24 cellular contexts compared by ENCODE assay signal in genomic region chr12:68891141-68891540, GRCh38. TPM values are rescaled to one million over a fixed set of nuclear protein-coding genes. Genes with fewer than 3 reads are reported as not detected.
DNase-seq lines count a peak whose midpoint lies in the region; ATAC-seq, FAIRE-seq and TF ChIP-seq lines count a peak whose summit lies in the region.
"Had no signal": no experiment of that assay in that cellular context is flagged by ENCODE, and none has a peak within 500 bp of the region (broad histone marks: within the 10 kb centered on the region; RNA-seq: fewer than 3 reads in every experiment).

No MANE protein-coding gene starts in this region.

- peak overlapping the region; percentile 3 for H3K27ac Mint-ChIP-seq in memory B cell
- H3K27ac Mint-ChIP-seq: B cell; CD8-positive, alpha-beta T cell; HFFc6 had no signal

- H3K27me3 ChIP-seq in left ventricle myocardium inferior (ENCODE audit: low read depth), result no peaks in the 10 kb centered on the region
- peaks cover 5 to 12% of the 10 kb centered on the region in 2 experiments; a peak in 3 of 5 replicates for H3K27me3 ChIP-seq in K562 (ENCODE audit: control insufficient read depth in 2 of 2, insufficient read depth in 2 of 2, low read length in 2 of 2)

- no peak overlapping the region for H3K4me3 Mint-ChIP-seq in memory B cell
- H3K4me3 Mint-ChIP-seq: B cell; CD8-positive, alpha-beta T cell; HFFc6 had no signal

- CTCF ChIA-PET in K562 (lab: Yijun Ruan, JAX; ENCODE audit: low intra/inter-chr PET ratio), result no interaction called here

- H3K36me3 ChIP-seq in left ventricle myocardium inferior (no peaks in the 10 kb centered on the region), K562 (ENCODE audit: control insufficient read depth, insufficient read depth, low read length) (no peaks in the 10 kb centered on the region)
- H3K36me3 ChIP-seq: HAP-1 had no signal

- no peaks in the 10 kb centered on the region for H4K20me1 ChIP-seq in K562 (replicated peaks; ENCODE audit: control insufficient read depth, insufficient read depth, low read length)

- TF ChIP-seq CTCF in left ventricle myocardium inferior (IDR thresholded peaks at IDR 0.05; ENCODE audit: borderline replicate concordance) (no peak), K562 (IDR thresholded peaks at IDR 0.05 in 2 of 3, conservative IDR thresholded peaks at IDR 0.05 in 1 of 3; ENCODE audit: insufficient read depth in 2 of 3, low read depth in 1 of 3, low read length in 3 of 3) (no peak)

- peak overlapping the region; percentile 53 for H2AFZ ChIP-seq in K562 (ENCODE audit: low read depth, low read length)

- TF ChIP-seq POLR2A in K562 (conservative IDR thresholded peaks at IDR 0.05), result no peak

- no peaks in the 10 kb centered on the region for H3K9me3 Mint-ChIP-seq in memory B cell
- H3K9me3 Mint-ChIP-seq: CD8-positive, alpha-beta T cell; HFFc6 had no signal

- no peak for TF ChIP-seq EP300 in K562 (IDR thresholded peaks at IDR 0.05; ENCODE audit: low read length)

- no peaks in the 10 kb centered on the region for H3K9me1 ChIP-seq in K562 (ENCODE audit: control insufficient read depth, insufficient read depth, low read length)

- no peak for FAIRE-seq in K562 (lab: Jason Lieb, UNC)
- FAIRE-seq: D721Med, GM12892, GM19239, H1 had no signal

- no TSS peak for BruUV-seq in K562 (replicated peaks; lab: Mats Ljungman, UMichigan)

- no peaks in the 10 kb centered on the region for H3K79me2 ChIP-seq in K562 (ENCODE audit: control insufficient read depth, insufficient read depth, low read length)

- H3K4me1 Mint-ChIP-seq in memory B cell, result peaks cover 19% of the 10 kb centered on the region

- H3K4me1 ChIP-seq in left ventricle myocardium inferior (no peaks in the 10 kb centered on the region), K562 (replicated peaks in 1 of 2; ENCODE audit: control insufficient read depth in 2 of 2, insufficient read depth in 2 of 2, low read length in 2 of 2) (no peaks in the 10 kb centered on the region)
- H3K4me1 ChIP-seq: HAP-1 had no signal

- no peak for TF ChIP-seq RAD21 in K562 (CRISPR knock-in tag; conservative IDR thresholded peaks at IDR 0.05 in 1 of 2, IDR thresholded peaks at IDR 0.05 in 1 of 2)

- POLR2A ChIA-PET in K562 (lab: Yijun Ruan, JAX), result interaction anchor here (0.7 to 1.1 kb wide), 3 partner anchors 9 to 242 kb away, joined by 3 read pairs; no protein-coding TSS in a partner anchor

- peak overlapping the region; percentile 43 for H3K27ac ChIP-seq in left ventricle myocardium inferior (replicated peaks)
- H3K27ac ChIP-seq in K562 (ENCODE audit: extremely low read depth, low read depth, low read length), result no peak overlapping the region
- H3K27ac ChIP-seq: C4-2B had no signal

- DNase-seq in left ventricle myocardium inferior, result no peak
- DNase-seq in left cardiac atrium, result no peak
- DNase-seq in K562 (ENCODE audit: extremely low read depth in 1 of 4, low spot score in 3 of 4), result no peak
- no peak for DNase-seq in memory B cell (ENCODE audit: low spot score in 2 of 2)
- DNase-seq in NCI-H226, result no peak
- DNase-seq in effector CD8-positive, alpha-beta T cell (lab: John Stamatoyannopoulos, UW), result no peak
- no peak for DNase-seq in HCEC 1CT
- DNase-seq: ACHN; CD8-positive, alpha-beta T cell; COR-L47; DMS153; DMS79 treated with DMSO at 0.1 percent for 48 hours; GDM1; HFFc6 had no signal

- H3K9me3 ChIP-seq in left ventricle myocardium inferior (replicated peaks) (no peaks in the 10 kb centered on the region), K562 (replicated peaks; ENCODE audit: control insufficient read depth, insufficient read depth, low read depth, low read length) (no peaks in the 10 kb centered on the region)
- H3K9me3 ChIP-seq: HAP-1 had no signal

- ATAC-seq in left cardiac atrium (no peak), K562 (no peak), memory B cell (ENCODE audit: low read depth) (no peak), GM21360 (IDR thresholded peaks at IDR 0.05; ENCODE audit: unreplicated experiment) (no peak)
- ATAC-seq: CD8-positive, alpha-beta T cell had no signal

- in situ Hi-C loops in K562 (cut with MboI), result no loop called here

- H3K4me3 ChIP-seq in left ventricle myocardium inferior, result no peak overlapping the region
- H3K4me3 ChIP-seq in K562, result no peak overlapping the region
- H3K4me3 ChIP-seq: HAP-1 had no signal

- no peaks in the 10 kb centered on the region for H3K27me3 Mint-ChIP-seq in memory B cell
- H3K27me3 Mint-ChIP-seq: B cell had no signal

- 9% methylated on average over 6 of the region's 6 CpGs for WGBS in K562 (ENCODE audit: insufficient coverage, low coverage, missing lambda C conversion rate)

- no peak overlapping the region for H3K4me2 ChIP-seq in K562 (ENCODE audit: insufficient read depth, low read length)

- H3K36me3 Mint-ChIP-seq in memory B cell, result no peaks in the 10 kb centered on the region
- H3K36me3 Mint-ChIP-seq: CD8-positive, alpha-beta T cell had no signal

- intact Hi-C loops in left ventricle myocardium inferior (cut with micrococcal nuclease) (no loop called here), left cardiac atrium (cut with DNase I) (no loop called here), K562 (cut with micrococcal nuclease) (no loop called here)

- H3K9ac ChIP-seq in K562 (ENCODE audit: insufficient read depth in 1 of 2, low read depth in 2 of 2, low read length in 2 of 2), result no peak overlapping the region

TF ChIP-seq in K562, 482 proteins besides CTCF, POLR2A, EP300 and RAD21:
- TF ChIP-seq ZNF764 (CRISPR knock-in tag; IDR thresholded peaks at IDR 0.05; ENCODE audit: low read depth), result no peak
- no peak for TF ChIP-seq KLF6 (CRISPR knock-in tag; IDR thresholded peaks at IDR 0.05; ENCODE audit: borderline replicate concordance)
- no peak for TF ChIP-seq HMG20B (CRISPR knock-in tag; IDR thresholded peaks at IDR 0.05)
- TF ChIP-seq, protein P1, sequence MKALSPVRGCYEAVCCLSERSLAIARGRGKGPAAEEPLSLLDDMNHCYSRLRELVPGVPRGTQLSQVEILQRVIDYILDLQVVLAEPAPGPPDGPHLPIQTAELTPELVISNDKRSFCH (CRISPR knock-in tag; IDR thresholded peaks at IDR 0.05), result no peak
- TF ChIP-seq, protein P1 (tag; IDR thresholded peaks at IDR 0.05), result no peak
- no peak for TF ChIP-seq NUFIP1 (IDR thresholded peaks at IDR 0.05; ENCODE audit: partially characterized antibody)
- no peak for TF ChIP-seq FOS (IDR thresholded peaks at IDR 0.05; ENCODE audit: extremely low read depth, insufficient read length)
- TF ChIP-seq FOXM1 (IDR thresholded peaks at IDR 0.05; ENCODE audit: low read depth), result no peak
- TF ChIP-seq FOXM1 (CRISPR knock-in tag; IDR thresholded peaks at IDR 0.05; ENCODE audit: low read depth), result no peak
- TF ChIP-seq, protein P2, sequence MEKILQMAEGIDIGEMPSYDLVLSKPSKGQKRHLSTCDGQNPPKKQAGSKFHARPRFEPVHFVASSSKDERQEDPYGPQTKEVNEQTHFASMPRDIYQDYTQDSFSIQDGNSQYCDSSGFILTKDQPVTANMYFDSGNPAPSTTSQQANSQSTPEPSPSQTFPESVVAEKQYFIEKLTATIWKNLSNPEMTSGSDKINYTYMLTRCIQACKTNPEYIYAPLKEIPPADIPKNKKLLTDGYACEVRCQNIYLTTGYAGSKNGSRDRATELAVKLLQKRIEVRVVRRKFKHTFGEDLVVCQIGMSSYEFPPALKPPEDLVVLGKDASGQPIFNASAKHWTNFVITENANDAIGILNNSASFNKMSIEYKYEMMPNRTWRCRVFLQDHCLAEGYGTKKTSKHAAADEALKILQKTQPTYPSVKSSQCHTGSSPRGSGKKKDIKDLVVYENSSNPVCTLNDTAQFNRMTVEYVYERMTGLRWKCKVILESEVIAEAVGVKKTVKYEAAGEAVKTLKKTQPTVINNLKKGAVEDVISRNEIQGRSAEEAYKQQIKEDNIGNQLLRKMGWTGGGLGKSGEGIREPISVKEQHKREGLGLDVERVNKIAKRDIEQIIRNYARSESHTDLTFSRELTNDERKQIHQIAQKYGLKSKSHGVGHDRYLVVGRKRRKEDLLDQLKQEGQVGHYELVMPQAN (IDR thresholded peaks at IDR 0.05; ENCODE audit: borderline replicate concordance), result no peak
- TF ChIP-seq TARDBP (IDR thresholded peaks at IDR 0.05), result no peak
- no peak for TF ChIP-seq JUND (IDR thresholded peaks at IDR 0.05; ENCODE audit: borderline replicate concordance, low read depth, low read length)
- TF ChIP-seq JUND (tag; IDR thresholded peaks at IDR 0.05; ENCODE audit: borderline replicate concordance, low read depth, low read length), result no peak

RNA-seq across cellular contexts. Expression of gene CPM, which starts 41.8 kb away (rescaled TPM):
- total RNA-seq in left ventricle myocardium inferior, result 6.3 TPM
- total RNA-seq in left cardiac atrium, result 10 to 100 TPM; 18.4 to 35.0 TPM
- total RNA-seq in K562 (2011; cell fraction: chromatin; rRNA removed; ENCODE audit: low replicate concordance), result not detected in 2 replicates
- total RNA-seq in K562 (2011; cell fraction: nucleolus; rRNA removed), result not detected in 2 replicates
- total RNA-seq in K562 (2011; cell fraction: nucleoplasm; rRNA removed), result not detected in 2 replicates
- total RNA-seq in K562 (2014; rRNA removed), result not detected in 2 replicates
- not detected in 2 replicates for total RNA-seq in K562 (2014; rRNA removed; fragmentation: Illumina TruSeq; extraction: Trizol)
- not detected in 2 replicates for total RNA-seq in K562 (2015; rRNA removed; fragmentation: Illumina TruSeq; extraction: Trizol)
- total RNA-seq in K562 (2021), result 0.22 and 0.31 TPM in 2 replicates
- polyA plus RNA-seq in K562 (2011; rRNA removed), result not detected in 2 replicates
- not detected in 2 replicates for polyA plus RNA-seq in K562 (2011; cell fraction: cytosol; rRNA removed)
- polyA plus RNA-seq in K562 (2011; cell fraction: nucleus; rRNA removed), result not detected in 2 replicates
- polyA plus RNA-seq in K562 (2012), result 0.01 TPM in 2 replicates
- not detected in 2 replicates for polyA plus RNA-seq in K562 (2014; fragmentation: Illumina TruSeq; extraction: Trizol)
- not detected for polyA plus RNA-seq in K562 (2014; fragmentation: Nextera tagmentation; extraction: Ambion mirVana)
- polyA plus RNA-seq in K562 (2014; rRNA removed), result not detected in 2 replicates
- polyA minus RNA-seq in K562 (2011; rRNA and poly(A)+ RNA removed), result not detected in 2 replicates
- polyA minus RNA-seq in K562 (2011; cell fraction: cytosol; rRNA and poly(A)+ RNA removed), result 0.48 and 6.5 TPM in 2 replicates
- 0.11 TPM in 1 of 2 replicates, not detected in the other for polyA minus RNA-seq in K562 (2011; cell fraction: nucleus; rRNA and poly(A)+ RNA removed)
- total RNA-seq: A172, HT1080 had no signal
